Comparison of ENCODE assay signal across 8 cellular contexts in genomic region chr1:183942933-183943693, GRCh38.
DNase-seq lines count a peak whose midpoint lies in the region; ATAC-seq lines count a peak whose summit lies in the region.

No MANE protein-coding gene starts in this region.

- ATAC-seq in GM18499 (IDR thresholded peaks at IDR 0.05; ENCODE audit: insufficient read depth, unreplicated experiment) = peak; percentile 63
- peak; percentile 70 for ATAC-seq in HG03139 (IDR thresholded peaks at IDR 0.05; ENCODE audit: unreplicated experiment)
- peak; percentile 92 to 98 for ATAC-seq in stimulated activated naive B cell treated with anti-CD40 and anti-IgM and Interleukin-4, amounts not matched to agents 10 μg/mL and 1 μg/mL and 100 μg/mL, for 72 hours (replicated peaks)
- no peak for ATAC-seq in GM19328 (IDR thresholded peaks at IDR 0.05; ENCODE audit: unreplicated experiment)

- H3K27ac ChIP-seq in epithelial cell of prostate = no peak overlapping the region

- peaks cover 3% of the 10 kb centered on the region in 2 donors for H3K36me3 Mint-ChIP-seq in stimulated activated naive B cell treated with anti-CD40 and anti-IgM and Interleukin-4, amounts not matched to agents 10 μg/mL and 1 μg/mL and 100 μg/mL, for 72 hours

- H3K27ac Mint-ChIP-seq in stimulated activated naive B cell treated with anti-CD40 and anti-IgM and Interleukin-4, amounts not matched to agents 10 μg/mL and 1 μg/mL and 100 μg/mL, for 72 hours = no peak overlapping the region

- H3K9me3 Mint-ChIP-seq in stimulated activated naive B cell treated with anti-CD40 and anti-IgM and Interleukin-4, amounts not matched to agents 10 μg/mL and 1 μg/mL and 100 μg/mL, for 72 hours = no peaks in the 10 kb centered on the region

- H3K4me3 Mint-ChIP-seq in stimulated activated naive B cell treated with anti-CD40 and anti-IgM and Interleukin-4, amounts not matched to agents 10 μg/mL and 1 μg/mL and 100 μg/mL, for 72 hours = no peak overlapping the region

- peaks cover 11 to 16% of the 10 kb centered on the region in 2 donors for H3K27me3 Mint-ChIP-seq in stimulated activated naive B cell treated with anti-CD40 and anti-IgM and Interleukin-4, amounts not matched to agents 10 μg/mL and 1 μg/mL and 100 μg/mL, for 72 hours

- peaks cover 7 to 14% of the 10 kb centered on the region in 2 donors for H3K4me1 Mint-ChIP-seq in stimulated activated naive B cell treated with anti-CD40 and anti-IgM and Interleukin-4, amounts not matched to agents 10 μg/mL and 1 μg/mL and 100 μg/mL, for 72 hours

- DNase-seq in OCI-M1 (lab: John Stamatoyannopoulos, UW) (peak; percentile 98), epithelial cell of prostate (ENCODE audit: low read depth, low spot score) (peak; percentile 36), activated T-cell treated with anti-CD3 and anti-CD28 coated beads for 4 hours (no peak)
- peak; percentile 22 for DNase-seq in stimulated activated naive B cell treated with anti-CD40 and anti-IgM and Interleukin-4, amounts not matched to agents 10 μg/mL and 1 μg/mL and 100 μg/mL, for 72 hours
- no peak for DNase-seq in activated CD8-positive, alpha-beta memory T cell treated with anti-CD3 and anti-CD28 coated beads, Interleukin-2, amount 50 U/mL, for 4 hours

Comparison
In these comparisons a context has a peak if more than half of its experiments do, and no peak if none do; other contexts are left out.
1. DNase-seq: peak in OCI-M1 (single experiment), epithelial cell of prostate (single experiment) and stimulated activated naive B cell treated with anti-CD40 and anti-IgM and Interleukin-4, amounts not matched to agents 10 μg/mL and 1 μg/mL and 100 μg/mL, for 72 hours (single experiment); none in activated T-cell treated with anti-CD3 and anti-CD28 coated beads for 4 hours (single experiment) and activated CD8-positive, alpha-beta memory T cell treated with anti-CD3 and anti-CD28 coated beads, Interleukin-2, amount 50 U/mL, for 4 hours (single experiment).